13 cellular contexts compared by ENCODE assay signal in genomic region chr4:180766903-180767302, GRCh38.
"Had no signal": no experiment of that assay in that cellular context is flagged by ENCODE, and none has a peak within 500 bp of the region (broad histone marks: within the 10 kb centered on the region; RNA-seq: fewer than 3 reads in every experiment).

No MANE protein-coding gene starts in this region.

- H3K27me3 Mint-ChIP-seq: activated naive CD4-positive, alpha-beta T cell treated with anti-CD3 and anti-CD28 coated beads, Interleukin-2, amount 10 ng/mL, durations not matched to agents 7 days and 5 days; dendritic cell treated with granulocyte-macrophage colony-stimulating factor and Interleukin-4, amounts not matched to agents 40 ng/mL and 50 ng/mL, for 4 days; naive thymus-derived CD8-positive, alpha-beta T cell; stimulated activated naive CD8-positive, alpha-beta T cell treated with anti-CD3 and anti-CD28 coated beads, Interleukin-15, Interleukin-2, amounts not matched to agents 100 ng/mL and 50 ng/mL, for 24 hours; T-helper 17 cell had no signal

- H3K9me3 Mint-ChIP-seq: activated naive CD4-positive, alpha-beta T cell treated with anti-CD3 and anti-CD28 coated beads, Interleukin-2, amount 10 ng/mL, durations not matched to agents 7 days and 5 days; activated T-helper 2 cell treated with anti-CD3 and anti-CD28 coated beads, Interferon-gamma antibody, Interleukin-2, Interleukin-4, amounts not matched to agents 10 μg/mL and 5 μg/mL and 100 μg/mL, durations not matched to agents 14 hours and 24 hours and 36 hours; dendritic cell treated with granulocyte-macrophage colony-stimulating factor and Interleukin-4, amounts not matched to agents 40 ng/mL and 50 ng/mL, for 4 days; stimulated activated naive CD8-positive, alpha-beta T cell treated with anti-CD3 and anti-CD28 coated beads, Interleukin-15, Interleukin-2, amounts not matched to agents 100 ng/mL and 50 ng/mL, for 24 hours had no signal

- H3K4me3 ChIP-seq: lung, mucosa of descending colon had no signal

- DNase-seq: activated CD4-positive, alpha-beta T cell treated with anti-CD3 and anti-CD28 coated beads, Interleukin-2, amount 50 U/mL, for 1 hour; activated CD4-positive, CD25-positive, alpha-beta regulatory T cell; activated naive CD4-positive, alpha-beta T cell treated with anti-CD3 and anti-CD28 coated beads, Interleukin-2, amount 10 ng/mL, durations not matched to agents 7 days and 5 days; immature natural killer cell; mucosa of descending colon; naive thymus-derived CD8-positive, alpha-beta T cell; stimulated activated CD4-positive, alpha-beta T cell treated with anti-CD3 and anti-CD28 coated beads, Interleukin-4, amount 100 ng/mL, for 1 hour; T-helper 17 cell had no signal

- H3K9me3 ChIP-seq: mucosa of descending colon had no signal

- ATAC-seq: esophagus mucosa; mucosa of descending colon; naive thymus-derived CD8-positive, alpha-beta T cell; T-helper 17 cell had no signal

- H3K36me3 Mint-ChIP-seq: activated naive CD4-positive, alpha-beta T cell treated with anti-CD3 and anti-CD28 coated beads, Interleukin-2, amount 10 ng/mL, durations not matched to agents 7 days and 5 days; immature natural killer cell; naive thymus-derived CD8-positive, alpha-beta T cell had no signal

- H3K4me1 Mint-ChIP-seq: activated naive CD4-positive, alpha-beta T cell treated with anti-CD3 and anti-CD28 coated beads, Interleukin-2, amount 10 ng/mL, durations not matched to agents 7 days and 5 days; immature natural killer cell; naive thymus-derived CD8-positive, alpha-beta T cell; T-helper 17 cell had no signal

- H3K4me3 Mint-ChIP-seq: activated naive CD4-positive, alpha-beta T cell treated with anti-CD3 and anti-CD28 coated beads, Interleukin-2, amount 10 ng/mL, durations not matched to agents 7 days and 5 days; dendritic cell treated with granulocyte-macrophage colony-stimulating factor and Interleukin-4, amounts not matched to agents 40 ng/mL and 50 ng/mL, for 4 days; immature natural killer cell; naive thymus-derived CD8-positive, alpha-beta T cell; stimulated activated naive CD8-positive, alpha-beta T cell treated with anti-CD3 and anti-CD28 coated beads, Interleukin-15, Interleukin-2, amounts not matched to agents 100 ng/mL and 50 ng/mL, for 24 hours; T-helper 17 cell had no signal

- H3K27ac Mint-ChIP-seq: activated naive CD4-positive, alpha-beta T cell treated with anti-CD3 and anti-CD28 coated beads, Interleukin-2, amount 10 ng/mL, durations not matched to agents 7 days and 5 days; activated T-helper 2 cell treated with anti-CD3 and anti-CD28 coated beads, Interferon-gamma antibody, Interleukin-2, Interleukin-4, amounts not matched to agents 10 μg/mL and 5 μg/mL and 100 μg/mL, durations not matched to agents 14 hours and 24 hours and 36 hours; dendritic cell treated with granulocyte-macrophage colony-stimulating factor and Interleukin-4, amounts not matched to agents 40 ng/mL and 50 ng/mL, for 4 days; immature natural killer cell; naive thymus-derived CD8-positive, alpha-beta T cell; stimulated activated naive CD8-positive, alpha-beta T cell treated with anti-CD3 and anti-CD28 coated beads, Interleukin-15, Interleukin-2, amounts not matched to agents 100 ng/mL and 50 ng/mL, for 24 hours; T-helper 17 cell had no signal
